Comparison of ENCODE assay signal across 20 cellular contexts in genomic region chr4:123924536-123924935, GRCh38.
"Had no signal": no experiment of that assay in that cellular context is flagged by ENCODE, and none has a peak within 500 bp of the region (broad histone marks: within the 10 kb centered on the region; RNA-seq: fewer than 3 reads in every experiment).

No MANE protein-coding gene starts in this region.

- H3K36me3 ChIP-seq: tibial nerve, uterus had no signal

- H3K9me3 ChIP-seq: body of pancreas, tibial nerve, uterus had no signal

- ATAC-seq: activated naive CD4-positive, alpha-beta T cell treated with anti-CD3 and anti-CD28 coated beads, Interleukin-2, amount 50 U/mL, for 72 hours; activated T-cell treated with anti-CD3 and anti-CD28 coated beads, Interleukin-2, amount 50 U/mL, for 72 hours; body of pancreas; left cardiac atrium; stimulated activated memory B cell treated with anti-CD40 and anti-IgM and Interleukin-4, amounts not matched to agents 10 μg/mL and 1 μg/mL and 100 μg/mL, for 72 hours had no signal

- H3K79me2 ChIP-seq: parathyroid adenoma had no signal

- H3K27me3 ChIP-seq: body of pancreas, tibial nerve, uterus had no signal

- DNase-seq: activated B cell treated with CpG ODN at 0.5 μM for 24 hours; activated CD4-positive, alpha-beta T cell treated with anti-CD3 and anti-CD28 coated beads, Interleukin-2, amount 10 ng/mL, durations not matched to agents 7 days and 5 days; activated CD8-positive, alpha-beta memory T cell treated with anti-CD3 and anti-CD28 coated beads, Interleukin-2, amount 50 U/mL, for 48 hours; activated gamma-delta T cell; activated T-cell treated with anti-CD3 and anti-CD28 coated beads, Interleukin-2, amount 50 U/mL, for 72 hours; amniotic stem cell; body of pancreas; effector CD8-positive, alpha-beta T cell; head of caudate nucleus; immature natural killer cell; left cardiac atrium; naive B cell; stimulated activated CD4-positive, alpha-beta T cell treated with anti-CD3 and anti-CD28 coated beads, Interleukin-2, amount 100 ng/mL, for 48 hours; T-helper 2 cell; uterus had no signal

- H3K27ac ChIP-seq: body of pancreas, parathyroid adenoma, tibial nerve, uterus had no signal

- H3K4me3 ChIP-seq: body of pancreas, lung, tibial nerve, uterus had no signal

- H2AFZ ChIP-seq: parathyroid adenoma had no signal

- H3K9ac ChIP-seq: parathyroid adenoma had no signal

- H3K4me1 ChIP-seq: body of pancreas, parathyroid adenoma, tibial nerve, uterus had no signal
